2 cellular contexts compared by ENCODE assay signal in genomic region chr10:125882596-125882995, GRCh38.
TF ChIP-seq lines count a peak whose summit lies in the region.

No MANE protein-coding gene starts in this region.

TF ChIP-seq in SK-N-SH treated with all-trans-retinoic acid at 6 μM for 48 hours, 23 proteins besides CTCF, POLR2A, EP300 and RAD21:
- TF ChIP-seq POU6F1 (CRISPR knock-in tag; IDR thresholded peaks at IDR 0.05; ENCODE audit: borderline replicate concordance, low read depth) (no peak), BACH2 (CRISPR knock-in tag; IDR thresholded peaks at IDR 0.05; ENCODE audit: borderline replicate concordance) (no peak)

TF ChIP-seq in SK-N-SH, 30 proteins besides CTCF, POLR2A, EP300 and RAD21 (continued from another document):
- TF ChIP-seq REST (IDR thresholded peaks at IDR 0.05; ENCODE audit: low read depth, low read length) (no peak), NRF1 (IDR thresholded peaks at IDR 0.05; ENCODE audit: low read depth, low read length) (no peak), PBX3 (IDR thresholded peaks at IDR 0.05) (no peak), EZH2phosphoT487 (IDR thresholded peaks at IDR 0.05; ENCODE audit: borderline replicate concordance, low read depth) (no peak), MEF2A (IDR thresholded peaks at IDR 0.05; ENCODE audit: borderline replicate concordance, low read depth) (no peak), RCOR1 (IDR thresholded peaks at IDR 0.05; ENCODE audit: low read length) (no peak), SIN3A (IDR thresholded peaks at IDR 0.05; ENCODE audit: borderline replicate concordance, low read depth, low read length) (no peak), FOXJ3 (CRISPR knock-in tag; IDR thresholded peaks at IDR 0.05) (no peak), SMC3 (IDR thresholded peaks at IDR 0.05; ENCODE audit: low read depth, low read length) (no peak), RFX5 (IDR thresholded peaks at IDR 0.05; ENCODE audit: low read length) (no peak), POLR2AphosphoS5 (IDR thresholded peaks at IDR 0.05; ENCODE audit: low read depth, low read length) (no peak)
